1 cellular context compared by ENCODE assay signal in genomic region chr2:233853353-233853752, GRCh38.
TF ChIP-seq lines count a peak whose summit lies in the region.

No MANE protein-coding gene starts in this region.

TF ChIP-seq in GM23338, 12 proteins besides CTCF, POLR2A, EP300 and RAD21 (continued from another document):
- no peak for TF ChIP-seq REST (IDR thresholded peaks at IDR 0.05; ENCODE audit: unreplicated experiment)
- no peak for TF ChIP-seq ZNF331 (CRISPR knock-in tag; IDR thresholded peaks at IDR 0.05; ENCODE audit: low read depth)
